In genomic region chr7:146136357-146136875, GRCh38 we compare ENCODE assay signal across 18 cellular contexts. TPM values are rescaled to one million over a fixed set of nuclear protein-coding genes. Genes with fewer than 3 reads are reported as not detected.
"Had no signal": no experiment of that assay in that cellular context is flagged by ENCODE, and none has a peak within 500 bp of the region (broad histone marks: within the 10 kb centered on the region; RNA-seq: fewer than 3 reads in every experiment).

No MANE protein-coding gene starts in this region.

- H3K27ac ChIP-seq: body of pancreas, colonic mucosa, gastroesophageal sphincter, pancreas, sigmoid colon, spleen, stomach, testis, upper lobe of left lung had no signal

- H3K4me1 ChIP-seq: body of pancreas, colonic mucosa, gastroesophageal sphincter, pancreas, sigmoid colon, spleen, stomach, testis, upper lobe of left lung had no signal

- H3K36me3 ChIP-seq: colonic mucosa, gastroesophageal sphincter, pancreas, sigmoid colon, spleen, stomach, upper lobe of left lung had no signal

- H3K9me3 ChIP-seq: body of pancreas, colonic mucosa, gastroesophageal sphincter, pancreas, sigmoid colon, stomach, testis, upper lobe of left lung had no signal

- DNase-seq: activated CD4-positive, alpha-beta T cell treated with anti-CD3 and anti-CD28 coated beads, Interleukin-2, amount 10 ng/mL, durations not matched to agents 7 days and 5 days; activated CD8-positive, alpha-beta memory T cell treated with anti-CD3 and anti-CD28 coated beads for 24 hours; activated naive CD8-positive, alpha-beta T cell treated with anti-CD3 and anti-CD28 coated beads for 36 hours; amygdala; body of pancreas; caudate nucleus; colonic mucosa; islet precursor cell; midbrain; pancreas; sigmoid colon; spleen; stimulated activated CD4-positive, alpha-beta T cell treated with anti-CD3 and anti-CD28 coated beads, Interleukin-2, amount 100 ng/mL, for 24 hours; stomach; testis; upper lobe of left lung had no signal

- H3K27me3 ChIP-seq: body of pancreas, colonic mucosa, gastroesophageal sphincter, pancreas, sigmoid colon, spleen, stomach, testis, upper lobe of left lung had no signal

- ATAC-seq: body of pancreas, gastroesophageal sphincter, pancreas had no signal

- H3K4me3 ChIP-seq: body of pancreas, colonic mucosa, gastroesophageal sphincter, pancreas, sigmoid colon, spleen, stomach, testis, upper lobe of left lung had no signal

RNA-seq across cellular contexts. Expression of gene CNTNAP2, which starts 19.8 kb away (rescaled TPM):
- total RNA-seq: activated CD4-positive, alpha-beta T cell treated with anti-CD3 and anti-CD28 coated beads, Interleukin-2, amount 10 ng/mL, durations not matched to agents 7 days and 5 days; activated T-helper 1 cell treated with anti-CD3 and anti-CD28 coated beads, Interleukin-12 subunit alpha, Interleukin-12 subunit beta, Interleukin-2, Interleukin-4 antibody, amounts not matched to agents 30 ng/mL and 10 ng/mL and 1 ng/mL, durations not matched to agents 14 hours and 24 hours and 36 hours had no signal
